Comparison of ENCODE assay signal across 14 cellular contexts in the genomic region with DNA sequence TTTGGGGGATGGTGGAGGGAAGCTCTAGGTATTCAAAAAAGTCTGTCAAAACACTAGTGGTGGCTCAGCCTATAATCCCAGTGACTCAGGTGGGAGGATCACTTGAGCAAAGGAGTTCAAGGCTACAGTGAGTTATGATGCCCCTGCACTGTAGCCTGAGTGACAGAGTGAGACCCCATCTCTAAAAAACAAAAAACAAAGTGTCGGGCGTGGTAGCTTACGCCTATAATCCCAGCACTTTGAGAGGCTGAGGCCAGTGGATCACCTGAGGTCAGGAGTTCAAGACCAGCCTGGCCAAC. TPM values are rescaled to one million over a fixed set of nuclear protein-coding genes. Genes with fewer than 3 reads are reported as not detected.
A peak's percentile ranks its signal among the peaks of the same experiment; 100 is the strongest.
DNase-seq lines count a peak whose midpoint lies in the region; ATAC-seq and TF ChIP-seq lines count a peak whose summit lies in the region.
"Had no signal": no experiment of that assay in that cellular context is flagged by ENCODE, and none has a peak within 500 bp of the region (broad histone marks: within the 10 kb centered on the region; RNA-seq: fewer than 3 reads in every experiment).

No MANE protein-coding gene starts in this region.

- DNase-seq in activated CD4-positive, alpha-beta T cell treated with anti-CD3 and anti-CD28 coated beads, Interleukin-2, amount 10 ng/mL, durations not matched to agents 24 days and 14 days = no peak
- no peak for DNase-seq in activated CD4-positive, alpha-beta T cell treated with anti-CD3 and anti-CD28 coated beads, Interleukin-2, amount 50 U/mL, for 48 hours
- DNase-seq in Karpas-422 (no peak), colonic mucosa (no peak), spleen (no peak), SKM-1 (lab: John Stamatoyannopoulos, UW; ENCODE audit: unreplicated experiment) (no peak), gastrocnemius medialis (no peak)
- DNase-seq: activated CD4-positive, alpha-beta T cell treated with anti-CD3 and anti-CD28 coated beads for 1 hour; amniotic stem cell; DMS153; mammary epithelial cell; NCI-H1092 treated with DMSO at 0.1 percent for 48 hours; NCI-H524 had no signal

- no peaks in the 10 kb centered on the region for H3K27me3 Mint-ChIP-seq in activated CD4-positive, alpha-beta T cell treated with anti-CD3 and anti-CD28 coated beads, Interleukin-2, amount 10 ng/mL, durations not matched to agents 24 days and 14 days

- peak overlapping the region; percentile 69 for H3K4me3 Mint-ChIP-seq in activated CD4-positive, alpha-beta T cell treated with anti-CD3 and anti-CD28 coated beads, Interleukin-2, amount 10 ng/mL, durations not matched to agents 24 days and 14 days

- peaks cover 5% of the 10 kb centered on the region; the same call in 1 of the 2 replicates for H4K20me1 ChIP-seq in Karpas-422 (ENCODE audit: insufficient read depth, low read depth, low read length)

- no peak for TF ChIP-seq CTCF in colonic mucosa (IDR thresholded peaks at IDR 0.05)
- TF ChIP-seq CTCF in spleen (IDR thresholded peaks at IDR 0.05 in 8 of 11, conservative IDR thresholded peaks at IDR 0.05 in 3 of 11) = no peak
- no peak for TF ChIP-seq CTCF in gastrocnemius medialis (IDR thresholded peaks at IDR 0.05 in 4 of 5, conservative IDR thresholded peaks at IDR 0.05 in 1 of 5)

- peaks cover 8% of the 10 kb centered on the region for H3K9me3 Mint-ChIP-seq in activated CD4-positive, alpha-beta T cell treated with anti-CD3 and anti-CD28 coated beads, Interleukin-2, amount 10 ng/mL, durations not matched to agents 24 days and 14 days

- peaks cover 85% of the 10 kb centered on the region for H3K79me2 ChIP-seq in Karpas-422 (ENCODE audit: low read length)

- H3K27me3 ChIP-seq in Karpas-422 (ENCODE audit: low read length) (no peaks in the 10 kb centered on the region), colonic mucosa (no peaks in the 10 kb centered on the region), spleen (replicated peaks in 1 of 7) (no peaks in the 10 kb centered on the region), gastrocnemius medialis (no peaks in the 10 kb centered on the region)

- peaks cover 40% of the 10 kb centered on the region for H3K36me3 Mint-ChIP-seq in activated CD4-positive, alpha-beta T cell treated with anti-CD3 and anti-CD28 coated beads, Interleukin-2, amount 10 ng/mL, durations not matched to agents 24 days and 14 days (ENCODE audit: low read depth)

- in situ Hi-C loops in gastrocnemius medialis (cut with MboI; ENCODE audit: low sequenced_read_pairs in 4 of 4) = no loop called here

- peak overlapping the region; percentile 84 for H3K27ac Mint-ChIP-seq in activated CD4-positive, alpha-beta T cell treated with anti-CD3 and anti-CD28 coated beads, Interleukin-2, amount 10 ng/mL, durations not matched to agents 24 days and 14 days

- peaks cover 32% of the 10 kb centered on the region for H3K4me1 Mint-ChIP-seq in activated CD4-positive, alpha-beta T cell treated with anti-CD3 and anti-CD28 coated beads, Interleukin-2, amount 10 ng/mL, durations not matched to agents 24 days and 14 days

- H3K4me1 ChIP-seq in Karpas-422 (ENCODE audit: low read length) = peaks cover 31% of the 10 kb centered on the region
- no peaks in the 10 kb centered on the region for H3K4me1 ChIP-seq in colonic mucosa
- H3K4me1 ChIP-seq in spleen = peaks cover 0 to 18% (median 7%) of the 10 kb centered on the region in 6 donors
- H3K4me1 ChIP-seq in gastrocnemius medialis = no peaks in the 10 kb centered on the region

- 86 to 95% (median 88%) methylated on average over 3 of the region's 3 CpGs for WGBS in spleen, 5 donors

- intact Hi-C loops in activated CD4-positive, alpha-beta T cell treated with anti-CD3 and anti-CD28 coated beads, Interleukin-2, amount 10 ng/mL, durations not matched to agents 24 days and 14 days (cut with micrococcal nuclease) = loop anchor here (2.0 kb wide), 1 partner anchor 14 kb away; no protein-coding TSS in a partner anchor
- intact Hi-C loops in colonic mucosa (cut with DNase I) (no loop called here), spleen (cut with DNase I; ENCODE audit: low total_unique reads) (no loop called here), gastrocnemius medialis (cut with DNase I; ENCODE audit: low total_unique reads) (no loop called here)

- H3K36me3 ChIP-seq in Karpas-422 (ENCODE audit: insufficient read depth, low read length) (peaks cover 18% of the 10 kb centered on the region; the same call in 1 of the 2 replicates), colonic mucosa (no peaks in the 10 kb centered on the region), spleen (peaks cover 0 to 2% (median 0%) of the 10 kb centered on the region in 6 donors), gastrocnemius medialis (no peaks in the 10 kb centered on the region)

- H3K4me2 ChIP-seq in Karpas-422 (ENCODE audit: low read depth, low read length, poor library complexity, severe bottlenecking) = no peak overlapping the region

- ATAC-seq in gastrocnemius medialis = no peak
- ATAC-seq in GM18867 (IDR thresholded peaks at IDR 0.05; ENCODE audit: unreplicated experiment) = no peak

- H3K9me3 ChIP-seq in Karpas-422 (ENCODE audit: low read length) = no peaks in the 10 kb centered on the region
- no peaks in the 10 kb centered on the region for H3K9me3 ChIP-seq in colonic mucosa
- peaks cover 0 to 13% (median 10%) of the 10 kb centered on the region in 8 donors for H3K9me3 ChIP-seq in spleen
- no peaks in the 10 kb centered on the region for H3K9me3 ChIP-seq in gastrocnemius medialis

- no peak for TF ChIP-seq POLR2A in spleen (IDR thresholded peaks at IDR 0.05)
- no peak for TF ChIP-seq POLR2A in gastrocnemius medialis (IDR thresholded peaks at IDR 0.05)

- H3K27ac ChIP-seq in Karpas-422 (ENCODE audit: low read length) (peak overlapping the region; percentile 37; the same call in 1 of the 2 replicates), colonic mucosa (peak overlapping the region; percentile 27), spleen (peak overlapping the region in 7 of 8 donors; percentile 13 to 73 (median 56)), gastrocnemius medialis (no peak overlapping the region)

- H3K9me2 ChIP-seq in Karpas-422 (replicated peaks; ENCODE audit: insufficient read depth, low read length) = no peaks in the 10 kb centered on the region

- no peak overlapping the region for H3K9ac ChIP-seq in Karpas-422 (ENCODE audit: low read length)
- no peak overlapping the region for H3K9ac ChIP-seq in colonic mucosa (ENCODE audit: low read depth in 2 of 2, low read length in 2 of 2)

- H3K4me3 ChIP-seq in Karpas-422 (ENCODE audit: low read length) (no peak overlapping the region), colonic mucosa (no peak overlapping the region), spleen (no peak overlapping the region), gastrocnemius medialis (no peak overlapping the region)

- H2AFZ ChIP-seq in Karpas-422 (ENCODE audit: low read length) = no peak overlapping the region

RNA-seq across cellular contexts. Expression of a gene that starts 15.8 kb away (rescaled TPM):
- total RNA-seq in activated CD4-positive, alpha-beta T cell treated with anti-CD3 and anti-CD28 coated beads, Interleukin-2, amount 10 ng/mL, durations not matched to agents 24 days and 14 days = 5.2 and 6.1 TPM in 2 replicates
- 0.51 and 1.9 TPM in 2 replicates for total RNA-seq in Karpas-422 (2014; rRNA removed; shearing (Covaris generic); ENCODE audit: low replicate concordance)
- 10 to 100 TPM; 57.8 to 95.0 TPM for total RNA-seq in colonic mucosa
- total RNA-seq in spleen = 10 to 100 TPM; 10.9 to 20.9 (median 17.4) TPM
- 10 to 100 TPM in 2 of 3 donors, 1 to 10 TPM in 1; 9.8 to 11.1 (median 10.1) TPM for polyA plus RNA-seq in spleen
- 1 to 10 TPM; 3.0 to 9.0 (median 6.8) TPM for total RNA-seq in gastrocnemius medialis

RNA-seq across cellular contexts. Expression of a gene that starts 18.9 kb away (rescaled TPM):
- total RNA-seq in activated CD4-positive, alpha-beta T cell treated with anti-CD3 and anti-CD28 coated beads, Interleukin-2, amount 10 ng/mL, durations not matched to agents 24 days and 14 days = 21.7 and 22.1 TPM in 2 replicates
- total RNA-seq in Karpas-422 (2014; rRNA removed; shearing (Covaris generic); ENCODE audit: low replicate concordance) = 5.5 and 6.8 TPM in 2 replicates
- total RNA-seq in colonic mucosa = 10 to 100 TPM in 1 of 2 donors, 1 to 10 TPM in 1; 3.6 to 18.9 TPM
- total RNA-seq in spleen = 1 to 10 TPM; 1.2 to 3.7 (median 2.2) TPM
- polyA plus RNA-seq in spleen = 1 to 10 TPM in 2 of 3 donors, under 1 TPM in 1; 0.93 to 2.1 (median 1.4) TPM
- 1 to 10 TPM in 3 of 4 donors, under 1 TPM in 1; 0.15 to 5.1 (median 1.7) TPM for total RNA-seq in gastrocnemius medialis

RNA-seq across cellular contexts. Expression of a gene that starts 50.7 kb away (rescaled TPM):
- 8.8 and 9.1 TPM in 2 replicates for total RNA-seq in activated CD4-positive, alpha-beta T cell treated with anti-CD3 and anti-CD28 coated beads, Interleukin-2, amount 10 ng/mL, durations not matched to agents 24 days and 14 days
- 1.8 and 7.3 TPM in 2 replicates for total RNA-seq in Karpas-422 (2014; rRNA removed; shearing (Covaris generic); ENCODE audit: low replicate concordance)
- total RNA-seq in colonic mucosa (1 to 10 TPM; 2.8 to 4.4 TPM), spleen (10 to 100 TPM in 1 of 7 donors, 1 to 10 TPM in 6; 6.3 to 10.6 (median 7.9) TPM), gastrocnemius medialis (10 to 100 TPM in 3 of 4 donors, 1 to 10 TPM in 1; 6.2 to 19.3 (median 12.3) TPM)
- polyA plus RNA-seq in spleen = 1 to 10 TPM; 6.8 to 9.2 (median 7.0) TPM

Comparison
In these comparisons a context has a peak if more than half of its experiments do, and no peak if none do; other contexts are left out.
1. H3K27ac ChIP-seq: peak in Karpas-422 (single experiment), colonic mucosa (single experiment) and spleen (7 of 8); none in gastrocnemius medialis (0 of 4).